34 cellular contexts compared by ENCODE assay signal in the genomic region with DNA sequence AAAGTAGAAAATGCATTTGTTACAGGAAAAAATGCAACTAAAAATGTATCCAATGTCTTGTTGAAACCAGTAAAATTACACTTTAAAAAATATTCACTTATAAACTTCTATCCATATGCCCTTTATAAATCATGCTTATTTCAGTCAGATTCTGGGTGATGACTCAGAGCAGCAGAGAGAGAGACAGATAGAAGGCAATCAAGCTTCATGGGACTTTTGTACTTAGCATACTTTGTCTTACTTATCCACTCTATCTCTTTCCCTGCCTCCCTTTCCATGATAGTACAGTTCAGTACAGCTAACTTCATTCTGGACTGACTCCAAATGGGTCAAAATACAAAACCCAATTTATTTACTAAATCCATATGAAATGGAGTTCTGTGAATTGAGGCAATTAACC.
"Had no signal": no experiment of that assay in that cellular context is flagged by ENCODE, and none has a peak within 500 bp of the region (broad histone marks: within the 10 kb centered on the region; RNA-seq: fewer than 3 reads in every experiment).

No MANE protein-coding gene starts in this region.

- H3K27me3 Mint-ChIP-seq: activated CD8-positive, alpha-beta T cell treated with anti-CD3 and anti-CD28 coated beads for 36 hours; central memory CD8-positive, alpha-beta T cell; IgD-negative memory B cell had no signal

- H3K9me3 ChIP-seq: adrenal gland, SJSA1 had no signal

- H3K27me3 ChIP-seq: adrenal gland, brain microvascular endothelial cell, cardiac muscle cell, SJSA1 had no signal

- DNase-seq: activated CD4-positive, alpha-beta T cell treated with anti-CD3 and anti-CD28 coated beads for 1 hour; activated CD4-positive, alpha-beta T cell treated with anti-CD3 and anti-CD28 coated beads for 48 hours; activated CD4-positive, CD25-positive, alpha-beta regulatory T cell; activated CD8-positive, alpha-beta T cell treated with anti-CD3 and anti-CD28 coated beads for 36 hours; activated gamma-delta T cell treated with Interleukin-2 at 50 U/mL for 16 hours; activated naive CD4-positive, alpha-beta T cell treated with anti-CD3 and anti-CD28 coated beads for 36 hours; activated T-cell treated with anti-CD3 and anti-CD28 coated beads for 4 hours; activated T-cell treated with anti-CD3 and anti-CD28 coated beads, Interleukin-2, amount 50 U/mL, for 4 hours; adrenal gland; anterior cingulate cortex; brain microvascular endothelial cell; Karpas-422; KBM-7; NCI-H1105; NCI-H1417 treated with DMSO at 0.1 percent for 48 hours; NCI-H187 treated with DMSO at 0.1 percent for 48 hours; NCI-H2081; NCI-H2171 treated with DMSO at 0.1 percent for 48 hours; NCI-H2227 treated with DMSO at 0.1 percent for 48 hours; NCI-H446 treated with DMSO at 0.1 percent for 48 hours; NCI-H524; NCI-H69; NCI-H82; RPMI8226; SHP77 treated with DMSO at 0.1 percent for 48 hours; T1000; WERI-Rb-1 had no signal

- ATAC-seq: activated CD8-positive, alpha-beta T cell treated with anti-CD3 and anti-CD28 coated beads for 36 hours; activated naive CD4-positive, alpha-beta T cell treated with anti-CD3 and anti-CD28 coated beads, Interleukin-2, amount 50 U/mL, for 72 hours; activated T-cell treated with anti-CD3 and anti-CD28 coated beads, Interleukin-2, amount 50 U/mL, for 4 hours; Panc1 had no signal

- H3K27ac Mint-ChIP-seq: activated CD8-positive, alpha-beta T cell treated with anti-CD3 and anti-CD28 coated beads for 36 hours; activated naive CD4-positive, alpha-beta T cell treated with anti-CD3 and anti-CD28 coated beads for 36 hours; activated naive CD4-positive, alpha-beta T cell treated with anti-CD3 and anti-CD28 coated beads, Interleukin-2, amount 50 U/mL, for 72 hours; activated T-helper 1 cell treated with anti-CD3 and anti-CD28 coated beads, Interleukin-12 subunit alpha, Interleukin-12 subunit beta, Interleukin-2, Interleukin-4 antibody, amounts not matched to agents 30 ng/mL and 10 ng/mL and 1 ng/mL, durations not matched to agents 14 hours and 24 hours and 36 hours; IgD-negative memory B cell had no signal

- H3K36me3 ChIP-seq: adrenal gland, brain microvascular endothelial cell, cardiac muscle cell, SJSA1, WERI-Rb-1 had no signal

- H3K4me3 ChIP-seq: adrenal gland, cardiac muscle cell, SJSA1 had no signal

- H3K27ac ChIP-seq: adrenal gland, brain microvascular endothelial cell, cardiac muscle cell, SJSA1, WERI-Rb-1 had no signal

- H3K4me1 ChIP-seq: adrenal gland, SJSA1 had no signal

- H3K4me3 Mint-ChIP-seq: activated CD8-positive, alpha-beta T cell treated with anti-CD3 and anti-CD28 coated beads for 36 hours; activated naive CD4-positive, alpha-beta T cell treated with anti-CD3 and anti-CD28 coated beads for 36 hours; activated T-cell treated with anti-CD3 and anti-CD28 coated beads, Interleukin-2, amount 50 U/mL, for 4 hours; activated T-helper 1 cell treated with anti-CD3 and anti-CD28 coated beads, Interleukin-12 subunit alpha, Interleukin-12 subunit beta, Interleukin-2, Interleukin-4 antibody, amounts not matched to agents 30 ng/mL and 10 ng/mL and 1 ng/mL, durations not matched to agents 14 hours and 24 hours and 36 hours; central memory CD8-positive, alpha-beta T cell; IgD-negative memory B cell had no signal

- H3K9me3 Mint-ChIP-seq: activated CD8-positive, alpha-beta T cell treated with anti-CD3 and anti-CD28 coated beads for 36 hours; activated naive CD4-positive, alpha-beta T cell treated with anti-CD3 and anti-CD28 coated beads for 36 hours; activated T-cell treated with anti-CD3 and anti-CD28 coated beads, Interleukin-2, amount 50 U/mL, for 4 hours; activated T-helper 1 cell treated with anti-CD3 and anti-CD28 coated beads, Interleukin-12 subunit alpha, Interleukin-12 subunit beta, Interleukin-2, Interleukin-4 antibody, amounts not matched to agents 30 ng/mL and 10 ng/mL and 1 ng/mL, durations not matched to agents 14 hours and 24 hours and 36 hours; IgD-negative memory B cell had no signal

- H3K4me1 Mint-ChIP-seq: central memory CD8-positive, alpha-beta T cell; IgD-negative memory B cell had no signal

- H3K36me3 Mint-ChIP-seq: activated naive CD4-positive, alpha-beta T cell treated with anti-CD3 and anti-CD28 coated beads, Interleukin-2, amount 50 U/mL, for 72 hours; IgD-negative memory B cell had no signal
